In genomic region chr13:79483302-79483701, GRCh38 we compare ENCODE assay signal across 10 cellular contexts. TPM values are rescaled to one million over a fixed set of nuclear protein-coding genes. Genes with fewer than 3 reads are reported as not detected.
A peak's percentile ranks its signal among the peaks of the same experiment; 100 is the strongest.
DNase-seq lines count a peak whose midpoint lies in the region; TF ChIP-seq lines count a peak whose summit lies in the region.
"Had no signal": no experiment of that assay in that cellular context is flagged by ENCODE, and none has a peak within 500 bp of the region (broad histone marks: within the 10 kb centered on the region; RNA-seq: fewer than 3 reads in every experiment).

No MANE protein-coding gene starts in this region.

- H3K36me3 ChIP-seq in endocrine pancreas (ENCODE audit: control insufficient read depth, insufficient read depth, low read length): no peaks in the 10 kb centered on the region
- H3K36me3 ChIP-seq: left ventricle myocardium inferior had no signal

- H3K9ac ChIP-seq in endocrine pancreas (ENCODE audit: control insufficient read depth, insufficient read depth, low read length): no peak overlapping the region

- no peaks in the 10 kb centered on the region for H3K9me3 Mint-ChIP-seq in progenitor cell of endocrine pancreas (ENCODE audit: low read depth)

- no peaks in the 10 kb centered on the region for H3K9me3 ChIP-seq in endocrine pancreas (ENCODE audit: control insufficient read depth, low read length)
- H3K9me3 ChIP-seq: left ventricle myocardium inferior had no signal

- peak overlapping the region; percentile 99 for H3K4me3 ChIP-seq in endocrine pancreas (ENCODE audit: control insufficient read depth, insufficient read depth, low read length)
- H3K4me3 ChIP-seq: coronary artery had no signal

- H3K27me3 Mint-ChIP-seq in progenitor cell of endocrine pancreas: peaks cover 15% of the 10 kb centered on the region

- peak overlapping the region; percentile 33 for H3K27ac Mint-ChIP-seq in progenitor cell of endocrine pancreas

- no peaks in the 10 kb centered on the region for H3K36me3 Mint-ChIP-seq in progenitor cell of endocrine pancreas (ENCODE audit: insufficient read depth)

- peak overlapping the region; percentile 66 for H3K4me3 Mint-ChIP-seq in progenitor cell of endocrine pancreas (ENCODE audit: low read depth)

- TF ChIP-seq CTCF in progenitor cell of endocrine pancreas (IDR thresholded peaks at IDR 0.05; ENCODE audit: unreplicated experiment): no peak

- H3K4me1 ChIP-seq in endocrine pancreas (ENCODE audit: control insufficient read depth, insufficient read depth, low read length): peaks cover 37% of the 10 kb centered on the region

- peak; percentile 92 for DNase-seq in GM04503 (ENCODE audit: low read depth)
- DNase-seq in RPMI7951 (ENCODE audit: low read depth): peak; percentile 10
- DNase-seq in progenitor cell of endocrine pancreas (ENCODE audit: low spot score, unreplicated experiment): no peak
- DNase-seq in dermis blood vessel endothelial cell: no peak
- DNase-seq in kidney glomerular epithelial cell (lab: John Stamatoyannopoulos, UW): no peak
- no peak for DNase-seq in KBM-7
- DNase-seq: left ventricle myocardium inferior, substantia nigra had no signal

- peaks cover 42% of the 10 kb centered on the region for H3K4me1 Mint-ChIP-seq in progenitor cell of endocrine pancreas (ENCODE audit: low read depth)

- H3K27me3 ChIP-seq in endocrine pancreas (ENCODE audit: control insufficient read depth, insufficient read depth, low read length): no peaks in the 10 kb centered on the region

- in situ Hi-C loops in KBM-7 (cut with MboI; ENCODE audit: low pct_unique_long_range_greater_than_20kb, low sequenced_read_pairs): no loop called here

RNA-seq across cellular contexts. Expression of gene NDFIP2, which starts 2.3 kb away (rescaled TPM):
- total RNA-seq in RPMI7951 (2014; rRNA removed; shearing (Covaris generic)): 30.1 and 51.2 TPM in 2 replicates
- total RNA-seq in progenitor cell of endocrine pancreas: 53.8 and 57.4 TPM in 2 replicates
- 20.1 and 30.3 TPM in 2 replicates for total RNA-seq in dermis blood vessel endothelial cell

Comparison
In these comparisons a context has a peak if more than half of its experiments do, and no peak if none do; other contexts are left out.
1. DNase-seq: peak in GM04503 (single experiment) and RPMI7951 (single experiment); none in progenitor cell of endocrine pancreas (single experiment), dermis blood vessel endothelial cell (single experiment), kidney glomerular epithelial cell (single experiment) and KBM-7 (single experiment).